Comparison of ENCODE assay signal across 23 cellular contexts in the genomic region with DNA sequence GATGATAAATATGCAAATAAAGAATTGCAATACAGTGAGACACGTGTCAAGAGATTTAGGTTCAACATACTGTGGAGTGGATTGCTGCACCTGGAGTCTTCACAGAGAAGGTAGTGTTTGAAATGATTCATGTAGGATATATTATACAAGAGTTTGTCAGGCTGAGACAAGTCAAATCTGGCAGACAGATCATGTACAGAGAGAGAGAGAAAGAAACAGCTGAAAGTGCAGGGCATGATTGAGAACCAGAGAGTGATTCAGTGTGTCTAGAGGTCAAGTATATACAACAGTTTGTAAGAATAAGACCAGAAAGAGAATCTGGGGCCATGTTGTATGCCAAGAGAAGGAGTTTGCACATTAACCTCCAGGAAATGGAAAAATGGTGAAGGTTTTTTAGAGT. TPM values are rescaled to one million over a fixed set of nuclear protein-coding genes. Genes with fewer than 3 reads are reported as not detected.
DNase-seq lines count a peak whose midpoint lies in the region; ATAC-seq, FAIRE-seq and TF ChIP-seq lines count a peak whose summit lies in the region.
"Had no signal": no experiment of that assay in that cellular context is flagged by ENCODE, and none has a peak within 500 bp of the region (broad histone marks: within the 10 kb centered on the region; RNA-seq: fewer than 3 reads in every experiment).

No MANE protein-coding gene starts in this region.

- H3K27me3 ChIP-seq in Karpas-422 (ENCODE audit: low read length) (no peaks in the 10 kb centered on the region), K562 (ENCODE audit: control insufficient read depth in 2 of 2, insufficient read depth in 2 of 2, low read length in 2 of 2) (no peaks in the 10 kb centered on the region), right lobe of liver (no peaks in the 10 kb centered on the region), testis (no peaks in the 10 kb centered on the region)
- H3K27me3 ChIP-seq: uterus had no signal

- no peak for DNase-seq in activated T-cell treated with anti-CD3 and anti-CD28 coated beads, Interleukin-2, amount 50 U/mL, for 4 hours
- no peak for DNase-seq in activated T-cell treated with anti-CD3 and anti-CD28 coated beads for 4 hours
- DNase-seq in Karpas-422, result no peak
- DNase-seq in K562 (ENCODE audit: extremely low read depth in 1 of 4, low spot score in 3 of 4), result no peak
- no peak for DNase-seq in stimulated activated effector memory CD8-positive, alpha-beta T cell treated with anti-CD3 and anti-CD28 coated beads, Interleukin-12 subunit alpha, Interleukin-12 subunit beta, amount 100 ng/mL, for 72 hours (ENCODE audit: low spot score in 2 of 2)
- DNase-seq in right lobe of liver, result no peak
- DNase-seq in testis, result no peak
- DNase-seq: ACHN; activated naive CD4-positive, alpha-beta T cell; DMS53; GF-D8; head of caudate nucleus; KG1; MV-4-11; NCI-H524 treated with DMSO at 0.1 percent for 48 hours; NK-92 treated with Interleukin-12 subunit alpha and Interleukin-12 subunit beta, amount 100 ng/mL, for 24 hours; nucleus accumbens; PC-9; SIG-M5; uterus had no signal

- H3K9ac ChIP-seq in Karpas-422 (ENCODE audit: low read length) (no peak overlapping the region), K562 (ENCODE audit: insufficient read depth in 1 of 2, low read depth in 2 of 2, low read length in 2 of 2) (no peak overlapping the region)

- CTCF ChIA-PET in K562 (lab: Yijun Ruan, JAX; ENCODE audit: low intra/inter-chr PET ratio), result no interaction called here

- peak overlapping the region; percentile 1 for H3K27ac Mint-ChIP-seq in stimulated activated effector memory CD8-positive, alpha-beta T cell treated with anti-CD3 and anti-CD28 coated beads, Interleukin-12 subunit alpha, Interleukin-12 subunit beta, amount 100 ng/mL, for 72 hours
- H3K27ac Mint-ChIP-seq: GM23338, memory B cell had no signal

- TF ChIP-seq POLR2A in K562 (conservative IDR thresholded peaks at IDR 0.05) (no peak), right lobe of liver (IDR thresholded peaks at IDR 0.05) (no peak), testis (IDR thresholded peaks at IDR 0.05) (no peak)

- H3K36me3 Mint-ChIP-seq in activated T-cell treated with anti-CD3 and anti-CD28 coated beads, Interleukin-2, amount 50 U/mL, for 4 hours (ENCODE audit: insufficient read depth), result no peaks in the 10 kb centered on the region
- no peaks in the 10 kb centered on the region for H3K36me3 Mint-ChIP-seq in stimulated activated effector memory CD8-positive, alpha-beta T cell treated with anti-CD3 and anti-CD28 coated beads, Interleukin-12 subunit alpha, Interleukin-12 subunit beta, amount 100 ng/mL, for 72 hours
- H3K36me3 Mint-ChIP-seq: memory B cell had no signal

- TF ChIP-seq CTCF in K562 (IDR thresholded peaks at IDR 0.05 in 2 of 3, conservative IDR thresholded peaks at IDR 0.05 in 1 of 3; ENCODE audit: insufficient read depth in 2 of 3, low read depth in 1 of 3, low read length in 3 of 3) (no peak), right lobe of liver (IDR thresholded peaks at IDR 0.05) (no peak), testis (IDR thresholded peaks at IDR 0.05) (no peak)

- POLR2A ChIA-PET in K562 (lab: Yijun Ruan, JAX), result interaction anchor here (0.6 to 1.5 kb wide), 3 partner anchors 10 to 45 kb away, joined by 3 to 5 read pairs (median 4); no protein-coding TSS in a partner anchor

- H3K9me3 ChIP-seq in Karpas-422 (ENCODE audit: low read length), result no peaks in the 10 kb centered on the region
- H3K9me3 ChIP-seq in K562 (replicated peaks; ENCODE audit: control insufficient read depth, insufficient read depth, low read depth, low read length), result no peaks in the 10 kb centered on the region
- no peaks in the 10 kb centered on the region for H3K9me3 ChIP-seq in right lobe of liver
- H3K9me3 ChIP-seq in testis, result no peaks in the 10 kb centered on the region
- H3K9me3 ChIP-seq: uterus had no signal

- H3K4me1 Mint-ChIP-seq in activated T-cell treated with anti-CD3 and anti-CD28 coated beads, Interleukin-2, amount 50 U/mL, for 4 hours (ENCODE audit: low read depth), result peaks cover 38% of the 10 kb centered on the region
- H3K4me1 Mint-ChIP-seq in stimulated activated effector memory CD8-positive, alpha-beta T cell treated with anti-CD3 and anti-CD28 coated beads, Interleukin-12 subunit alpha, Interleukin-12 subunit beta, amount 100 ng/mL, for 72 hours, result peaks cover 43% of the 10 kb centered on the region

- H3K9me1 ChIP-seq in K562 (ENCODE audit: control insufficient read depth, insufficient read depth, low read length), result no peaks in the 10 kb centered on the region

- 21% methylated on average over 1 of the region's 1 CpG for WGBS in K562 (ENCODE audit: insufficient coverage, low coverage, missing lambda C conversion rate)
- WGBS in right lobe of liver (ENCODE audit: insufficient coverage, low coverage, low lambda C conversion rate, missing lambda C conversion rate), result 76% methylated on average over 1 of the region's 1 CpG
- 97 to 100% methylated on average over 1 of the region's 1 CpG for WGBS in testis, 2 donors

- no peaks in the 10 kb centered on the region for H3K9me2 ChIP-seq in Karpas-422 (replicated peaks; ENCODE audit: insufficient read depth, low read length)

- H3K4me1 ChIP-seq in Karpas-422 (ENCODE audit: low read length) (peaks cover 32% of the 10 kb centered on the region), K562 (replicated peaks in 1 of 2; ENCODE audit: control insufficient read depth in 2 of 2, insufficient read depth in 2 of 2, low read length in 2 of 2) (peaks cover 3 to 7% of the 10 kb centered on the region in 2 experiments; a peak in 3 of 5 replicates), right lobe of liver (peaks cover 0 to 21% (median 0%) of the 10 kb centered on the region in 4 donors), testis (no peaks in the 10 kb centered on the region)

- no peaks in the 10 kb centered on the region for H3K9me3 Mint-ChIP-seq in activated T-cell treated with anti-CD3 and anti-CD28 coated beads, Interleukin-2, amount 50 U/mL, for 4 hours
- H3K9me3 Mint-ChIP-seq in stimulated activated effector memory CD8-positive, alpha-beta T cell treated with anti-CD3 and anti-CD28 coated beads, Interleukin-12 subunit alpha, Interleukin-12 subunit beta, amount 100 ng/mL, for 72 hours, result peaks cover 3% of the 10 kb centered on the region
- H3K9me3 Mint-ChIP-seq: GM23338, memory B cell had no signal

- H2AFZ ChIP-seq in Karpas-422 (ENCODE audit: low read length) (0 out of 2 replicates have a peak overlapping the region, but pooled peaks have one; percentile 26), K562 (ENCODE audit: low read depth, low read length) (peak overlapping the region; percentile 14; the same call in 1 of the 2 replicates)
- H2AFZ ChIP-seq: GM23338, PC-9 had no signal

- TF ChIP-seq RAD21 in K562 (CRISPR knock-in tag; conservative IDR thresholded peaks at IDR 0.05 in 1 of 2, IDR thresholded peaks at IDR 0.05 in 1 of 2), result no peak

- no peak overlapping the region for H3K4me3 Mint-ChIP-seq in activated T-cell treated with anti-CD3 and anti-CD28 coated beads, Interleukin-2, amount 50 U/mL, for 4 hours
- H3K4me3 Mint-ChIP-seq in stimulated activated effector memory CD8-positive, alpha-beta T cell treated with anti-CD3 and anti-CD28 coated beads, Interleukin-12 subunit alpha, Interleukin-12 subunit beta, amount 100 ng/mL, for 72 hours, result peak overlapping the region; percentile 3
- H3K4me3 Mint-ChIP-seq: GM23338, memory B cell had no signal

- peaks cover 29% of the 10 kb centered on the region for H3K79me2 ChIP-seq in Karpas-422 (ENCODE audit: low read length)
- peaks cover 28% of the 10 kb centered on the region for H3K79me2 ChIP-seq in K562 (ENCODE audit: control insufficient read depth, insufficient read depth, low read length)

- no TSS peak for BruUV-seq in K562 (replicated peaks; lab: Mats Ljungman, UMichigan)

- no peak overlapping the region for H3K4me3 ChIP-seq in Karpas-422 (ENCODE audit: low read length)
- H3K4me3 ChIP-seq in K562, result no peak overlapping the region
- H3K4me3 ChIP-seq in right lobe of liver, result no peak overlapping the region
- H3K4me3 ChIP-seq in testis, result no peak overlapping the region
- H3K4me3 ChIP-seq: GM23338, PC-9, uterus had no signal

- FAIRE-seq in K562 (lab: Jason Lieb, UNC), result no peak

- intact Hi-C loops in K562 (cut with micrococcal nuclease), result loop anchor here (5.0 kb wide), 1 partner anchor 79 kb away; no protein-coding TSS in a partner anchor
- intact Hi-C loops in right lobe of liver (cut with DNase I), result loop anchor here in 1 of 2 donors (10.0 kb wide), 1 partner anchor 82 kb away; the partner anchor contains the start of gene DGKH
- intact Hi-C loops in testis (cut with DNase I; ENCODE audit: low total_unique reads), result no loop called here

- peak; percentile 20 to 34 for ATAC-seq in activated T-cell treated with anti-CD3 and anti-CD28 coated beads, Interleukin-2, amount 50 U/mL, for 4 hours
- ATAC-seq in K562, result no peak
- peak; percentile 90 for ATAC-seq in stimulated activated effector memory CD8-positive, alpha-beta T cell treated with anti-CD3 and anti-CD28 coated beads, Interleukin-12 subunit alpha, Interleukin-12 subunit beta, amount 100 ng/mL, for 72 hours
- no peak for ATAC-seq in GM18861 (IDR thresholded peaks at IDR 0.05; ENCODE audit: unreplicated experiment)
- ATAC-seq in right lobe of liver, result no peak
- ATAC-seq: GM23338 had no signal

- H3K36me3 ChIP-seq in Karpas-422 (ENCODE audit: insufficient read depth, low read length) (no peaks in the 10 kb centered on the region), K562 (ENCODE audit: control insufficient read depth, insufficient read depth, low read length) (no peaks in the 10 kb centered on the region), right lobe of liver (no peaks in the 10 kb centered on the region), testis (ENCODE audit: low read depth, missing control alignments) (no peaks in the 10 kb centered on the region)
- H3K36me3 ChIP-seq: uterus had no signal

- in situ Hi-C loops in K562 (cut with MboI), result no loop called here

- H3K27me3 Mint-ChIP-seq in activated T-cell treated with anti-CD3 and anti-CD28 coated beads, Interleukin-2, amount 50 U/mL, for 4 hours (ENCODE audit: low read depth), result no peaks in the 10 kb centered on the region

- H3K27ac ChIP-seq in Karpas-422 (ENCODE audit: low read length) (no peak overlapping the region), K562 (ENCODE audit: extremely low read depth, low read depth, low read length) (no peak overlapping the region), right lobe of liver (no peak overlapping the region), testis (no peak overlapping the region)
- H3K27ac ChIP-seq: PC-9, uterus had no signal

- no peak for TF ChIP-seq EP300 in K562 (IDR thresholded peaks at IDR 0.05; ENCODE audit: low read length)

- H4K20me1 ChIP-seq in Karpas-422 (ENCODE audit: insufficient read depth, low read depth, low read length) (no peaks in the 10 kb centered on the region; the same call in 1 of the 2 replicates), K562 (replicated peaks; ENCODE audit: control insufficient read depth, insufficient read depth, low read length) (no peaks in the 10 kb centered on the region; the same call in 1 of the 2 replicates)

- H3K4me2 ChIP-seq in Karpas-422 (ENCODE audit: low read depth, low read length, poor library complexity, severe bottlenecking), result no peak overlapping the region
- no peak overlapping the region for H3K4me2 ChIP-seq in K562 (ENCODE audit: insufficient read depth, low read length)
- H3K4me2 ChIP-seq: GM23338 had no signal

RNA-seq across cellular contexts. Expression of gene VWA8, which starts 2.1 kb away (rescaled TPM):
- total RNA-seq in activated T-cell treated with anti-CD3 and anti-CD28 coated beads, Interleukin-2, amount 50 U/mL, for 4 hours, result 10 to 100 TPM; 22.2 to 31.9 (median 26.4) TPM
- 23.8 and 35.7 TPM in 2 replicates for total RNA-seq in Karpas-422 (2014; rRNA removed; shearing (Covaris generic); ENCODE audit: low replicate concordance)
- total RNA-seq in K562 (2011; cell fraction: chromatin; rRNA removed; ENCODE audit: low replicate concordance), result 51.5 and 98.5 TPM in 2 replicates
- total RNA-seq in K562 (2011; cell fraction: nucleolus; rRNA removed), result 19.5 and 33.3 TPM in 2 replicates
- total RNA-seq in K562 (2011; cell fraction: nucleoplasm; rRNA removed), result 28.0 and 37.8 TPM in 2 replicates
- 12.6 and 13.3 TPM in 2 replicates for total RNA-seq in K562 (2014; rRNA removed)
- 18.1 and 18.5 TPM in 2 replicates for total RNA-seq in K562 (2014; rRNA removed; fragmentation: Illumina TruSeq; extraction: Trizol)
- total RNA-seq in K562 (2015; rRNA removed; fragmentation: Illumina TruSeq; extraction: Trizol), result 13.5 and 15.8 TPM in 2 replicates
- total RNA-seq in K562 (2021), result 17.3 and 21.5 TPM in 2 replicates
- 12.4 and 13.2 TPM in 2 replicates for polyA plus RNA-seq in K562 (2011; rRNA removed)
- polyA plus RNA-seq in K562 (2011; cell fraction: cytosol; rRNA removed), result 3.6 and 6.2 TPM in 2 replicates
- 15.2 and 18.6 TPM in 2 replicates for polyA plus RNA-seq in K562 (2011; cell fraction: nucleus; rRNA removed)
- 10.8 and 11.4 TPM in 2 replicates for polyA plus RNA-seq in K562 (2012)
- 10.2 and 13.7 TPM in 2 replicates for polyA plus RNA-seq in K562 (2014; fragmentation: Illumina TruSeq; extraction: Trizol)
- polyA plus RNA-seq in K562 (2014; fragmentation: Nextera tagmentation; extraction: Ambion mirVana), result 1 to 10 TPM; 2.1 to 2.5 TPM
- 7.9 and 9.1 TPM in 2 replicates for polyA plus RNA-seq in K562 (2014; rRNA removed)
- 47.7 and 54.5 TPM in 2 replicates for polyA minus RNA-seq in K562 (2011; rRNA and poly(A)+ RNA removed)
- 13.7 and 14.8 TPM in 2 replicates for polyA minus RNA-seq in K562 (2011; cell fraction: cytosol; rRNA and poly(A)+ RNA removed)
- polyA minus RNA-seq in K562 (2011; cell fraction: nucleus; rRNA and poly(A)+ RNA removed), result 51.6 and 66.0 TPM in 2 replicates
- 10 to 100 TPM; 19.4 to 33.8 (median 30.8) TPM for total RNA-seq in right lobe of liver
- 10 to 100 TPM; 15.2 to 27.1 TPM for total RNA-seq in testis
- 6.9 TPM for polyA plus RNA-seq in testis (ENCODE audit: insufficient read depth, low read depth, low replicate concordance)

Comparison
In these comparisons a context has a peak if more than half of its experiments do, and no peak if none do; other contexts are left out.
1. ATAC-seq: peak in activated T-cell treated with anti-CD3 and anti-CD28 coated beads, Interleukin-2, amount 50 U/mL, for 4 hours (2 of 2) and stimulated activated effector memory CD8-positive, alpha-beta T cell treated with anti-CD3 and anti-CD28 coated beads, Interleukin-12 subunit alpha, Interleukin-12 subunit beta, amount 100 ng/mL, for 72 hours (single experiment); none in K562 (single experiment), GM18861 (single experiment) and right lobe of liver (0 of 4).